Comparison of ENCODE assay signal across 9 cellular contexts in the genomic region with DNA sequence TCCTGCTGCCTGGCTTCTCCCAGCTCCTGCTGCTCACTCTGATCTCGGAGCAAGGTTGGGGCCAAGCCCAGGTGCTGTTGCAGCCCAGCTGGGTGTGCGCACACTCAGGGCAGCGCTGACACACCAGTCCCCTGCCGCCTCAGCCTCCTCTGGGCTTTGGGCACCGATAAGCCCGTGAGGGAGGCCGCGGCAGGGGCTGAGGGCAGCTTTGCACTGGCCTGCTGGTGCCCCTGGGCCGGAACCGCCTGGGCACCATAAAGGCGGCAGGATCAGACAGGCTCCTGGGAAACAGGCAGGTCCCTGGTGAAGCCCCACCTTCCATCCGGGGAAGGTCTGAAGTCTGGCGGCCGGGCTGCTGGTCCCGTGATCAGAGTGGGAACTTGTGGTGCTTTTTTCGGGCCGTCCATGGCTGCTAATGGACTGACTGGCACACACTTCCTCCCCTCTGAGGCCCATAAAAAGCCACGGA. TPM values are rescaled to one million over a fixed set of nuclear protein-coding genes. Genes with fewer than 3 reads are reported as not detected.
DNase-seq lines count a peak whose midpoint lies in the region; FAIRE-seq and TF ChIP-seq lines count a peak whose summit lies in the region.
"Had no signal": no experiment of that assay in that cellular context is flagged by ENCODE, and none has a peak within 500 bp of the region (broad histone marks: within the 10 kb centered on the region; RNA-seq: fewer than 3 reads in every experiment).

No MANE protein-coding gene starts in this region.

- no peak for DNase-seq in CD8-positive, alpha-beta memory T cell
- DNase-seq in NCI-H526 treated with DMSO at 0.1 percent for 48 hours (lab: John Stamatoyannopoulos, UW) (peak; percentile 46), esophagus muscularis mucosa (ENCODE audit: extremely low spot score) (no peak), frontal cortex (ENCODE audit: low spot score in 2 of 2) (no peak), NK-92 (lab: John Stamatoyannopoulos, UW; ENCODE audit: unreplicated experiment) (no peak), BE2C (no peak), mesenteric fat pad (ENCODE audit: low spot score) (no peak)
- DNase-seq: NCI-H226 had no signal

- no peak for TF ChIP-seq EP300 in esophagus muscularis mucosa (IDR thresholded peaks at IDR 0.05)

- peaks cover 5% of the 10 kb centered on the region for H3K27me3 ChIP-seq in CD8-positive, alpha-beta memory T cell (ENCODE audit: insufficient read depth, low read length, poor library complexity, severe bottlenecking)
- H3K27me3 ChIP-seq in esophagus muscularis mucosa (peaks cover 0 to 13% (median 0%) of the 10 kb centered on the region in 4 donors), parathyroid adenoma (ENCODE audit: control insufficient read depth, insufficient read depth, low read length) (no peaks in the 10 kb centered on the region), BE2C (no peaks in the 10 kb centered on the region)

- no peak overlapping the region for H3K4me2 ChIP-seq in parathyroid adenoma (ENCODE audit: low read length)

- H3K27ac Mint-ChIP-seq in CD8-positive, alpha-beta memory T cell, result no peak overlapping the region

- H3K79me2 ChIP-seq in parathyroid adenoma, result no peaks in the 10 kb centered on the region

- no peaks in the 10 kb centered on the region for H3K36me3 Mint-ChIP-seq in CD8-positive, alpha-beta memory T cell

- H3K4me1 ChIP-seq in CD8-positive, alpha-beta memory T cell (ENCODE audit: insufficient read depth, low read length), result no peaks in the 10 kb centered on the region
- peaks cover 0 to 17% (median 13%) of the 10 kb centered on the region in 4 donors for H3K4me1 ChIP-seq in esophagus muscularis mucosa
- peaks cover 7% of the 10 kb centered on the region for H3K4me1 ChIP-seq in parathyroid adenoma
- H3K4me1 ChIP-seq in BE2C, result peaks cover 2% of the 10 kb centered on the region; the same call in 1 of the 2 replicates

- POLR2A ChIA-PET in CD8-positive, alpha-beta memory T cell (lab: Charles Lee), result no interaction called here

- H3K9ac ChIP-seq in parathyroid adenoma, result peak overlapping the region; percentile 6

- 55% methylated on average over 7 of the region's 18 CpGs for WGBS in esophagus muscularis mucosa

- peak overlapping the region in 4 of 7 donors; percentile 32 to 61 (median 44) for H3K4me3 Mint-ChIP-seq in CD8-positive, alpha-beta memory T cell

- H3K9me3 Mint-ChIP-seq in CD8-positive, alpha-beta memory T cell, result no peaks in the 10 kb centered on the region

- no peaks in the 10 kb centered on the region for H3K9me3 ChIP-seq in CD8-positive, alpha-beta memory T cell (ENCODE audit: low read length)
- H3K9me3 ChIP-seq in esophagus muscularis mucosa (no peaks in the 10 kb centered on the region), parathyroid adenoma (ENCODE audit: control insufficient read depth, low read length) (no peaks in the 10 kb centered on the region), BE2C (no peaks in the 10 kb centered on the region)

- H3K27me3 Mint-ChIP-seq in CD8-positive, alpha-beta memory T cell, result peaks cover 12 to 25% of the 10 kb centered on the region in 2 donors

- no peak for TF ChIP-seq POLR2A in esophagus muscularis mucosa (IDR thresholded peaks at IDR 0.05; ENCODE audit: low read depth)

- peak overlapping the region; percentile 99 for H2AFZ ChIP-seq in parathyroid adenoma

- intact Hi-C loops in esophagus muscularis mucosa (cut with DNase I), result loop anchor here (5.0 to 10.0 kb wide), 2 partner anchors 187 to 545 kb away; no protein-coding TSS in a partner anchor

- H3K27ac ChIP-seq in CD8-positive, alpha-beta memory T cell (ENCODE audit: low read depth, low read length), result no peak overlapping the region
- no peak overlapping the region for H3K27ac ChIP-seq in esophagus muscularis mucosa (replicated peaks in 1 of 4)
- peak overlapping the region; percentile 76 for H3K27ac ChIP-seq in parathyroid adenoma

- FAIRE-seq in frontal cortex (lab: Jason Lieb, UNC), result no peak

- H3K4me3 ChIP-seq in CD8-positive, alpha-beta memory T cell (ENCODE audit: low read length), result no peak overlapping the region
- H3K4me3 ChIP-seq in esophagus muscularis mucosa (peak overlapping the region; percentile 47 to 55 (median 48)), parathyroid adenoma (ENCODE audit: low read depth, low read length) (no peak overlapping the region), BE2C (ENCODE audit: low read depth, low read length) (no peak overlapping the region; the same call in 1 of the 2 replicates)

- peaks cover 0 to 2% (median 0%) of the 10 kb centered on the region in 3 donors for H3K4me1 Mint-ChIP-seq in CD8-positive, alpha-beta memory T cell

- no peaks in the 10 kb centered on the region for H3K36me3 ChIP-seq in CD8-positive, alpha-beta memory T cell (ENCODE audit: insufficient read depth, low read length)
- H3K36me3 ChIP-seq in esophagus muscularis mucosa, result no peaks in the 10 kb centered on the region
- H3K36me3 ChIP-seq in parathyroid adenoma (ENCODE audit: control insufficient read depth, insufficient read depth, low read length), result no peaks in the 10 kb centered on the region
- no peaks in the 10 kb centered on the region for H3K36me3 ChIP-seq in BE2C

- TF ChIP-seq CTCF in esophagus muscularis mucosa (IDR thresholded peaks at IDR 0.05) (no peak), parathyroid adenoma (IDR thresholded peaks at IDR 0.05) (no peak), BE2C (IDR thresholded peaks at IDR 0.05; ENCODE audit: low read depth, low read length) (no peak)

- CTCF ChIA-PET in CD8-positive, alpha-beta memory T cell (lab: Charles Lee), result interaction anchor here (0.5 to 9.5 kb wide), 2 partner anchors 186 to 550 kb away, joined by 3 to 149 read pairs; no protein-coding TSS in a partner anchor

RNA-seq across cellular contexts. Expression of gene EML6, which starts 14.1 kb away (rescaled TPM):
- 1 to 10 TPM; 1.3 to 2.3 TPM for total RNA-seq in CD8-positive, alpha-beta memory T cell
- polyA plus RNA-seq in CD8-positive, alpha-beta memory T cell, result 0.05 TPM
- total RNA-seq in esophagus muscularis mucosa (1 to 10 TPM in 1 of 4 donors, under 1 TPM in 3; 0.75 to 4.6 (median 0.89) TPM), frontal cortex (5.3 TPM), mesenteric fat pad (2.4 TPM)
- polyA plus RNA-seq in BE2C (2012; ENCODE audit: insufficient read depth, insufficient read length, low read depth), result 56.5 TPM

Comparison
In these comparisons a context has a peak if more than half of its experiments do, and no peak if none do; other contexts are left out.
1. H3K4me3 ChIP-seq: peak in esophagus muscularis mucosa (4 of 4); none in CD8-positive, alpha-beta memory T cell (single experiment), parathyroid adenoma (single experiment) and BE2C (single experiment).